ENCODE assay signal across 1 cellular context in the genomic region with DNA sequence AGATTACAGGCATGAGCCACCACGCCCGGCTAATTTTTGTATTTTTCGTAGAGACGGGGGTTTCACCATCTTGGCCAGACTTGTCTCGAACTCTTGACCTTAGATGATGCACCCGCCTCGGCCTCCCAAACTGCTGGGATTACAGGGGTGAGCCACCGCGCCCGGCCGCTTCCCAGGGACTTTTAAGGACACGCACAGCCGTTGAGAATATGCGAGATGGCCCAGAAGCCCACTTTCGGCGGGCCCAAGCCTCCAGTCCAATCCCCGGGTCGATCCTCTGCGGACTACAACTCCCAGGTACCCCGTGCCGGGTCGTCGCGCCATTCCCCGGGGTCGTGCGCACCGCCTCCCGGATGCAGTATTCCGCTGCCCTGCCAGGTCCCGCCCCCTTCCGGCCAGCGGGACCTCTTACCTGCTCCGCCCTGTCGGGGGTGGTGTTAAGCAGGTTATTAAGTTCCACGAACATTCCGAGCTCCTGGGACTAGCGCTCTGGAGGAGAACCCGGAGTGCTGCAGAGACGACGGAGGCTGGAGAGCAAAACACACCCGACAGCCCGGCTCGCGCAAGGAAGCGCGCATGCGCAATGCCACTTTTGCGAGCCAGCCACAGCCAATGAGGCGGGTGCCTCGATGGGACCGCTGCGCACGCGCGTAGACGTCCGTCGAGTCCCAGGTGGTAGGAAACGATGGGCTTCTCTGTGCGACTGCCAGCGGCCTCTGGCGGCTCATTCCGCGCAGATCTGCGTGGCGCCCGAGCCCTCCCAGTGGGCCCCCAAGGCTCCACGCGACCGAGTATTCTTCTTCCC.
TF ChIP-seq lines count a peak whose summit lies in the region.

A gene with protein sequence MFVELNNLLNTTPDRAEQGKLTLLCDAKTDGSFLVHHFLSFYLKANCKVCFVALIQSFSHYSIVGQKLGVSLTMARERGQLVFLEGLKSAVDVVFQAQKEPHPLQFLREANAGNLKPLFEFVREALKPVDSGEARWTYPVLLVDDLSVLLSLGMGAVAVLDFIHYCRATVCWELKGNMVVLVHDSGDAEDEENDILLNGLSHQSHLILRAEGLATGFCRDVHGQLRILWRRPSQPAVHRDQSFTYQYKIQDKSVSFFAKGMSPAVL (minus strand): TSS at position 588 of the 805 bp plus-strand sequence. CDS start 122 bp downstream, at position 466.

TF ChIP-seq in HepG2, 621 proteins besides CTCF, POLR2A, EP300 and RAD21 (continued from another document and continues in another):
- TF ChIP-seq KIAA2018 (CRISPR knock-in tag; IDR thresholded peaks at IDR 0.05; ENCODE audit: borderline replicate concordance) (no peak), ZSCAN9 (CRISPR knock-in tag; IDR thresholded peaks at IDR 0.05; ENCODE audit: borderline replicate concordance) (no peak; the same call in none of the 2 replicates), ELF3 (CRISPR knock-in tag; IDR thresholded peaks at IDR 0.05) (peak; percentile 67), ZNF660 (CRISPR knock-in tag; IDR thresholded peaks at IDR 0.05; ENCODE audit: borderline replicate concordance, low read depth) (no peak), ZNF776 (CRISPR knock-in tag; IDR thresholded peaks at IDR 0.05) (peak; percentile 61; the same call in 1 of the 2 replicates), PRDM10 (CRISPR knock-in tag; IDR thresholded peaks at IDR 0.05; ENCODE audit: low read depth) (peak; percentile 51), BORCS8-MEF2B (CRISPR knock-in tag; IDR thresholded peaks at IDR 0.05) (peak; percentile 54; the same call in 1 of the 2 replicates), ARHGAP35 (CRISPR knock-in tag; IDR thresholded peaks at IDR 0.05; ENCODE audit: borderline replicate concordance) (0 out of 2 replicates have a peak, but pooled peaks have one; percentile 58), JUN (CRISPR knock-in tag; IDR thresholded peaks at IDR 0.05) (peak; percentile 55; the same call in 1 of the 2 replicates), FOSL2 (CRISPR knock-in tag; IDR thresholded peaks at IDR 0.05) (peak; percentile 17; the same call in 1 of the 2 replicates), ZNF704 (CRISPR knock-in tag; IDR thresholded peaks at IDR 0.05; ENCODE audit: borderline replicate concordance) (no peak), ZC3H4 (CRISPR knock-in tag; IDR thresholded peaks at IDR 0.05; ENCODE audit: borderline replicate concordance) (no peak), NFE2 (CRISPR knock-in tag; IDR thresholded peaks at IDR 0.05) (no peak), ZNF782 (CRISPR knock-in tag; IDR thresholded peaks at IDR 0.05; ENCODE audit: borderline replicate concordance) (peak; percentile 26; the same call in 1 of the 2 replicates), PITX1 (CRISPR knock-in tag; IDR thresholded peaks at IDR 0.05) (peak; percentile 48), ZNF850 (CRISPR knock-in tag; conservative IDR thresholded peaks at IDR 0.05) (0 out of 2 replicates have a peak, but pooled peaks have one; percentile 3), ZNF501 (CRISPR knock-in tag; IDR thresholded peaks at IDR 0.05) (peak; percentile 93), ZFAT (CRISPR knock-in tag; conservative IDR thresholded peaks at IDR 0.05) (no peak), ZNF839 (CRISPR knock-in tag; IDR thresholded peaks at IDR 0.05; ENCODE audit: borderline replicate concordance) (peak; percentile 95), SAP130 (CRISPR knock-in tag; IDR thresholded peaks at IDR 0.05; ENCODE audit: low read depth) (peak; percentile 85), HNRNPL (IDR thresholded peaks at IDR 0.05; ENCODE audit: low read depth, low read length) (no peak), ZSCAN30 (CRISPR knock-in tag; IDR thresholded peaks at IDR 0.05) (no peak), ZNF598 (CRISPR knock-in tag; IDR thresholded peaks at IDR 0.05; ENCODE audit: borderline replicate concordance) (0 out of 2 replicates have a peak, but pooled peaks have one; percentile 64), SOX6 (IDR thresholded peaks at IDR 0.05) (no peak), SOX6 (CRISPR knock-in tag; IDR thresholded peaks at IDR 0.05) (peak; percentile 66), NBN (conservative IDR thresholded peaks at IDR 0.05) (no peak), TEAD2 (CRISPR knock-in tag; IDR thresholded peaks at IDR 0.05) (0 out of 2 replicates have a peak, but pooled peaks have one; percentile 38), TEAD3 (CRISPR knock-in tag; optimal IDR thresholded peaks at IDR 0.05; ENCODE audit: borderline replicate concordance) (peak; percentile 52), TARDBP (CRISPR knock-in tag; IDR thresholded peaks at IDR 0.05) (peak; percentile 59; the same call in 1 of the 2 replicates), ONECUT2 (CRISPR knock-in tag; IDR thresholded peaks at IDR 0.05) (peak; percentile 77), SRSF9 (IDR thresholded peaks at IDR 0.05; ENCODE audit: borderline replicate concordance, insufficient read depth, low read depth, low read length, poor library complexity, severe bottlenecking) (no peak), ZNF136 (CRISPR knock-in tag; IDR thresholded peaks at IDR 0.05; ENCODE audit: low read depth) (0 out of 2 replicates have a peak, but pooled peaks have one; percentile 85), ZNF883 (CRISPR knock-in tag; IDR thresholded peaks at IDR 0.05; ENCODE audit: not compliant biosample characterization) (peak; percentile 59), HOXD1 (CRISPR knock-in tag; IDR thresholded peaks at IDR 0.05) (peak; percentile 61; the same call in 1 of the 2 replicates), ZNF83 (CRISPR knock-in tag; IDR thresholded peaks at IDR 0.05; ENCODE audit: borderline replicate concordance) (no peak), ZNF552 (CRISPR knock-in tag; IDR thresholded peaks at IDR 0.05; ENCODE audit: borderline replicate concordance) (no peak), ZNF460 (CRISPR knock-in tag; IDR thresholded peaks at IDR 0.05; ENCODE audit: borderline replicate concordance) (peak; percentile 68; the same call in 1 of the 2 replicates)
- TF ChIP-seq, protein P1, sequence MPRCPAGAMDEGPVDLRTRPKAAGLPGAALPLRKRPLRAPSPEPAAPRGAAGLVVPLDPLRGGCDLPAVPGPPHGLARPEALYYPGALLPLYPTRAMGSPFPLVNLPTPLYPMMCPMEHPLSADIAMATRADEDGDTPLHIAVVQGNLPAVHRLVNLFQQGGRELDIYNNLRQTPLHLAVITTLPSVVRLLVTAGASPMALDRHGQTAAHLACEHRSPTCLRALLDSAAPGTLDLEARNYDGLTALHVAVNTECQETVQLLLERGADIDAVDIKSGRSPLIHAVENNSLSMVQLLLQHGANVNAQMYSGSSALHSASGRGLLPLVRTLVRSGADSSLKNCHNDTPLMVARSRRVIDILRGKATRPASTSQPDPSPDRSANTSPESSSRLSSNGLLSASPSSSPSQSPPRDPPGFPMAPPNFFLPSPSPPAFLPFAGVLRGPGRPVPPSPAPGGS (CRISPR knock-in tag; IDR thresholded peaks at IDR 0.05), result peak; percentile 89; the same call in 1 of the 2 replicates
- TF ChIP-seq, protein P2, sequence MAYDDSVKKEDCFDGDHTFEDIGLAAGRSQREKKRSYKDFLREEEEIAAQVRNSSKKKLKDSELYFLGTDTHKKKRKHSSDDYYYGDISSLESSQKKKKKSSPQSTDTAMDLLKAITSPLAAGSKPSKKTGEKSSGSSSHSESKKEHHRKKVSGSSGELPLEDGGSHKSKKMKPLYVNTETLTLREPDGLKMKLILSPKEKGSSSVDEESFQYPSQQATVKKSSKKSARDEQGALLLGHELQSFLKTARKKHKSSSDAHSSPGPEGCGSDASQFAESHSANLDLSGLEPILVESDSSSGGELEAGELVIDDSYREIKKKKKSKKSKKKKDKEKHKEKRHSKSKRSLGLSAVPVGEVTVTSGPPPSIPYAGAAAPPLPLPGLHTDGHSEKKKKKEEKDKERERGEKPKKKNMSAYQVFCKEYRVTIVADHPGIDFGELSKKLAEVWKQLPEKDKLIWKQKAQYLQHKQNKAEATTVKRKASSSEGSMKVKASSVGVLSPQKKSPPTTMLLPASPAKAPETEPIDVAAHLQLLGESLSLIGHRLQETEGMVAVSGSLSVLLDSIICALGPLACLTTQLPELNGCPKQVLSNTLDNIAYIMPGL (CRISPR knock-in tag; IDR thresholded peaks at IDR 0.05; ENCODE audit: borderline replicate concordance in 1 of 2, low read depth in 1 of 2), result peak; percentile 70 to 72; a peak in 2 of 4 replicates
- TF ChIP-seq, protein P3, sequence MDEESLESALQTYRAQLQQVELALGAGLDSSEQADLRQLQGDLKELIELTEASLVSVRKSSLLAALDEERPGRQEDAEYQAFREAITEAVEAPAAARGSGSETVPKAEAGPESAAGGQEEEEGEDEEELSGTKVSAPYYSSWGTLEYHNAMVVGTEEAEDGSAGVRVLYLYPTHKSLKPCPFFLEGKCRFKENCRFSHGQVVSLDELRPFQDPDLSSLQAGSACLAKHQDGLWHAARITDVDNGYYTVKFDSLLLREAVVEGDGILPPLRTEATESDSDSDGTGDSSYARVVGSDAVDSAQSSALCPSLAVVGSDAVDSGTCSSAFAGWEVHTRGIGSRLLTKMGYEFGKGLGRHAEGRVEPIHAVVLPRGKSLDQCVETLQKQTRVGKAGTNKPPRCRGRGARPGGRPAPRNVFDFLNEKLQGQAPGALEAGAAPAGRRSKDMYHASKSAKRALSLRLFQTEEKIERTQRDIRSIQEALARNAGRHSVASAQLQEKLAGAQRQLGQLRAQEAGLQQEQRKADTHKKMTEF (CRISPR knock-in tag; IDR thresholded peaks at IDR 0.05), result peak; percentile 83
